Comparison of ENCODE assay signal across 9 cellular contexts in the genomic region with DNA sequence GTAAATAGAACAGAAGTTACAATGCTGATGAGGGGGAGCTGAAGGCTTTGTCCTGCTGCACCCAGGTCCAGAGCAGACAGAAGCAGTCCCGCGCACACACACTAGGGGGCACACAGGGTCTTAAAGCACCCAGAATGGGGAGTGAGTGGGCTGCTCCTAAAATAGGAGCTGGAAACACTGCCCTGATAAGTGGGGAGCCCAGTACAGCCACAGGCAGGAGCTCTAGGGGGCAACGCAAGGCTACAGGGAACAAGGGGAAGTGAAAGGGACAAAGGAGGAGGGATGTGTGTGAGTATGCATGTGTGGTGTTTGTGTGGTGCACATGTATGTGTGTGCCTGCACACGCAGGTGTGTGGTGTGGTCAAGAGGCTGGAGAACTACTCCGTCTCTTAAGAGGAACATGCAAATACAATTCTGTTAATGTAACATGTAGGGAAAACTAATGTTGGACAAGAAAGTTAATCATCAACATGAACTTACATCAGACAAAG.
DNase-seq lines count a peak whose midpoint lies in the region; ATAC-seq, FAIRE-seq and TF ChIP-seq lines count a peak whose summit lies in the region.
"Had no signal": no experiment of that assay in that cellular context is flagged by ENCODE, and none has a peak within 500 bp of the region (broad histone marks: within the 10 kb centered on the region; RNA-seq: fewer than 3 reads in every experiment).

No MANE protein-coding gene starts in this region.

- in situ Hi-C loops in G401 (cut with HindIII; ENCODE audit: low sequenced_read_pairs): no loop called here

- H4K20me1 ChIP-seq in GM23338 (replicated peaks; ENCODE audit: insufficient read depth): no peaks in the 10 kb centered on the region; the same call in 1 of the 2 replicates
- H4K20me1 ChIP-seq in MM.1S (ENCODE audit: insufficient read depth, low read length): no peaks in the 10 kb centered on the region
- no peaks in the 10 kb centered on the region for H4K20me1 ChIP-seq in keratinocyte (ENCODE audit: control insufficient read depth, extremely low read depth, insufficient read depth, low read length)

- no peaks in the 10 kb centered on the region for H3K36me3 Mint-ChIP-seq in activated CD4-positive, alpha-beta T cell treated with anti-CD3 and anti-CD28 coated beads for 36 hours (ENCODE audit: low read depth)
- peaks cover 3% of the 10 kb centered on the region; the same call in 1 of the 3 replicates for H3K36me3 Mint-ChIP-seq in GM23338 (ENCODE audit: low read depth)
- no peaks in the 10 kb centered on the region for H3K36me3 Mint-ChIP-seq in activated naive CD4-positive, alpha-beta T cell treated with anti-CD3 and anti-CD28 coated beads, Interleukin-2, amount 10 ng/mL, durations not matched to agents 7 days and 5 days

- no peak overlapping the region for H3K4me3 ChIP-seq in GM23338
- H3K4me3 ChIP-seq in MM.1S (ENCODE audit: low read length): no peak overlapping the region
- no peak overlapping the region for H3K4me3 ChIP-seq in keratinocyte (ENCODE audit: control insufficient read depth in 2 of 3, extremely low read depth in 1 of 3, insufficient read depth in 2 of 3, low read depth in 1 of 3, low read length in 3 of 3)
- H3K4me3 ChIP-seq in upper lobe of left lung: no peak overlapping the region

- no peak overlapping the region for H3K4me3 Mint-ChIP-seq in activated CD4-positive, alpha-beta T cell treated with anti-CD3 and anti-CD28 coated beads for 36 hours
- H3K4me3 Mint-ChIP-seq in GM23338: no peak overlapping the region
- no peak overlapping the region for H3K4me3 Mint-ChIP-seq in activated naive CD4-positive, alpha-beta T cell treated with anti-CD3 and anti-CD28 coated beads, Interleukin-2, amount 10 ng/mL, durations not matched to agents 7 days and 5 days

- H3K9me2 ChIP-seq in GM23338 (ENCODE audit: insufficient read depth) (no peaks in the 10 kb centered on the region), MM.1S (replicated peaks; ENCODE audit: insufficient read depth, low read length) (no peaks in the 10 kb centered on the region)

- TF ChIP-seq EP300 in upper lobe of left lung (IDR thresholded peaks at IDR 0.05): no peak

- POLR2A ChIA-PET in activated CD4-positive, alpha-beta T cell treated with anti-CD3 and anti-CD28 coated beads for 36 hours (lab: Charles Lee): no interaction called here

- H2AFZ ChIP-seq in GM23338 (no peak overlapping the region), MM.1S (ENCODE audit: low read length) (no peak overlapping the region), keratinocyte (ENCODE audit: control insufficient read depth, low read length) (no peak overlapping the region)

- H3K27ac ChIP-seq in GM23338 (ENCODE audit: low read depth) (no peak overlapping the region), MM.1S (ENCODE audit: low read length) (no peak overlapping the region), keratinocyte (ENCODE audit: control insufficient read depth, insufficient read depth, low read length) (no peak overlapping the region), upper lobe of left lung (no peak overlapping the region)

- H3K9me3 ChIP-seq in MM.1S (replicated peaks; ENCODE audit: insufficient read depth, low read length) (no peaks in the 10 kb centered on the region), keratinocyte (ENCODE audit: control insufficient read depth, low read depth, low read length) (no peaks in the 10 kb centered on the region), upper lobe of left lung (peaks cover 0 to 3% (median 0%) of the 10 kb centered on the region in 4 donors)

- ATAC-seq in activated CD4-positive, alpha-beta T cell treated with anti-CD3 and anti-CD28 coated beads for 36 hours: peak; percentile 65
- peak; percentile 97 for ATAC-seq in GM23338
- peak; percentile 45 to 64 for ATAC-seq in upper lobe of left lung (ENCODE audit: low FRiP score in 2 of 2)

- H3K27me3 ChIP-seq in GM23338 (ENCODE audit: insufficient read depth) (no peaks in the 10 kb centered on the region), MM.1S (replicated peaks; ENCODE audit: insufficient read depth, low read length) (no peaks in the 10 kb centered on the region), keratinocyte (ENCODE audit: control insufficient read depth, extremely low read depth, insufficient read depth, low read length) (no peaks in the 10 kb centered on the region), upper lobe of left lung (no peaks in the 10 kb centered on the region)

- DNase-seq in activated CD4-positive, alpha-beta T cell treated with anti-CD3 and anti-CD28 coated beads for 36 hours: peak; percentile 67
- no peak for DNase-seq in activated CD4-positive, alpha-beta T cell treated with anti-CD3 and anti-CD28 coated beads for 1 hour
- DNase-seq in GM23338 (ENCODE audit: low spot score) (peak; percentile 90), MM.1S (peak; percentile 57), keratinocyte (ENCODE audit: low read depth, low spot score) (no peak), upper lobe of left lung (no peak), G401 (ENCODE audit: low spot score) (no peak)
- DNase-seq in activated naive CD4-positive, alpha-beta T cell treated with anti-CD3 and anti-CD28 coated beads, Interleukin-2, amount 10 ng/mL, durations not matched to agents 7 days and 5 days: peak; percentile 53

- H3K79me2 ChIP-seq in GM23338 (replicated peaks; ENCODE audit: insufficient read depth) (no peaks in the 10 kb centered on the region), MM.1S (ENCODE audit: low read length) (no peaks in the 10 kb centered on the region), keratinocyte (ENCODE audit: control insufficient read depth, insufficient read depth, low read length) (no peaks in the 10 kb centered on the region)

- CTCF ChIA-PET in activated CD4-positive, alpha-beta T cell treated with anti-CD3 and anti-CD28 coated beads for 36 hours (lab: Charles Lee): interaction anchor here (0.6 to 1.9 kb wide), 5 partner anchors 13 to 844 kb away, joined by 4 to 11 read pairs (median 5); a partner anchor contains a TSS
- CTCF ChIA-PET in activated naive CD4-positive, alpha-beta T cell treated with anti-CD3 and anti-CD28 coated beads, Interleukin-2, amount 10 ng/mL, durations not matched to agents 7 days and 5 days (lab: Charles Lee): interaction anchor here (0.7 to 2.7 kb wide), 8 partner anchors 13 to 296 kb away, joined by 3 to 11 read pairs (median 4); no protein-coding TSS in a partner anchor

- peak; percentile 81 for TF ChIP-seq CTCF in GM23338 (conservative IDR thresholded peaks at IDR 0.05; ENCODE audit: low read depth in 2 of 2)
- TF ChIP-seq CTCF in MM.1S (IDR thresholded peaks at IDR 0.05; ENCODE audit: low read length): peak; percentile 79
- TF ChIP-seq CTCF in keratinocyte (optimal IDR thresholded peaks at IDR 0.05 in 1 of 3, IDR thresholded peaks at IDR 0.05 in 1 of 3, conservative IDR thresholded peaks at IDR 0.05 in 1 of 3; ENCODE audit: extremely low read depth in 1 of 3, insufficient read depth in 2 of 3, low read length in 3 of 3): peak; percentile 79 to 85 (median 80)
- TF ChIP-seq CTCF in upper lobe of left lung (IDR thresholded peaks at IDR 0.05): peak in 3 of 6 experiments; percentile 20 to 24 (median 22)

- no peak for TF ChIP-seq POLR2A in upper lobe of left lung (IDR thresholded peaks at IDR 0.05)

- H3K4me1 ChIP-seq in GM23338 (ENCODE audit: insufficient read depth): 0 out of 2 replicates have a peak, but pooled peaks cover 4% of the 10 kb centered on the region
- no peaks in the 10 kb centered on the region for H3K4me1 ChIP-seq in MM.1S (ENCODE audit: low read length)
- H3K4me1 ChIP-seq in keratinocyte (ENCODE audit: control insufficient read depth, extremely low read depth, insufficient read depth, low read length): no peaks in the 10 kb centered on the region
- no peaks in the 10 kb centered on the region for H3K4me1 ChIP-seq in upper lobe of left lung

- H3K4me1 Mint-ChIP-seq in activated CD4-positive, alpha-beta T cell treated with anti-CD3 and anti-CD28 coated beads for 36 hours: no peaks in the 10 kb centered on the region
- H3K4me1 Mint-ChIP-seq in GM23338: peaks cover 13% of the 10 kb centered on the region; the same call in 2 of the 3 replicates
- no peaks in the 10 kb centered on the region for H3K4me1 Mint-ChIP-seq in activated naive CD4-positive, alpha-beta T cell treated with anti-CD3 and anti-CD28 coated beads, Interleukin-2, amount 10 ng/mL, durations not matched to agents 7 days and 5 days

- 45 to 48% methylated on average over 5 of the region's 5 CpGs for WGBS in upper lobe of left lung, 2 donors

- intact Hi-C loops in activated CD4-positive, alpha-beta T cell treated with anti-CD3 and anti-CD28 coated beads for 36 hours (cut with DNase I, micrococcal nuclease): no loop called here

- H3K4me2 ChIP-seq in GM23338 (no peak overlapping the region), MM.1S (ENCODE audit: low read depth, low read length) (no peak overlapping the region), keratinocyte (ENCODE audit: control insufficient read depth, extremely low read depth, insufficient read depth, low read depth, low read length) (no peak overlapping the region)

- peak; percentile 48 for FAIRE-seq in keratinocyte (lab: Jason Lieb, UNC)
- FAIRE-seq: endometrium had no signal

- peaks cover 3% of the 10 kb centered on the region for H3K27me3 Mint-ChIP-seq in activated CD4-positive, alpha-beta T cell treated with anti-CD3 and anti-CD28 coated beads for 36 hours
- H3K27me3 Mint-ChIP-seq in GM23338 (ENCODE audit: insufficient read depth, low read depth, poor library complexity): no peaks in the 10 kb centered on the region
- H3K27me3 Mint-ChIP-seq in activated naive CD4-positive, alpha-beta T cell treated with anti-CD3 and anti-CD28 coated beads, Interleukin-2, amount 10 ng/mL, durations not matched to agents 7 days and 5 days: peaks cover 12% of the 10 kb centered on the region

- no peaks in the 10 kb centered on the region for H3K9me1 ChIP-seq in keratinocyte (ENCODE audit: control insufficient read depth, extremely low read depth, insufficient read depth, low read length)

- no peak overlapping the region for H3K9ac ChIP-seq in MM.1S (ENCODE audit: low read length)
- H3K9ac ChIP-seq in keratinocyte (ENCODE audit: control insufficient read depth, extremely low read depth, insufficient read depth, low read length): no peak overlapping the region

- H3K36me3 ChIP-seq in GM23338 (ENCODE audit: insufficient read depth) (no peaks in the 10 kb centered on the region), MM.1S (replicated peaks; ENCODE audit: insufficient read depth, low read length) (no peaks in the 10 kb centered on the region), keratinocyte (ENCODE audit: control insufficient read depth in 2 of 2, extremely low read depth in 1 of 2, insufficient read depth in 2 of 2, low read length in 2 of 2) (no peaks in the 10 kb centered on the region), upper lobe of left lung (no peaks in the 10 kb centered on the region)

- no peak overlapping the region for H3K27ac Mint-ChIP-seq in activated CD4-positive, alpha-beta T cell treated with anti-CD3 and anti-CD28 coated beads for 36 hours
- no peak overlapping the region for H3K27ac Mint-ChIP-seq in GM23338
- no peak overlapping the region for H3K27ac Mint-ChIP-seq in activated naive CD4-positive, alpha-beta T cell treated with anti-CD3 and anti-CD28 coated beads, Interleukin-2, amount 10 ng/mL, durations not matched to agents 7 days and 5 days

- no peaks in the 10 kb centered on the region for H3K9me3 Mint-ChIP-seq in activated CD4-positive, alpha-beta T cell treated with anti-CD3 and anti-CD28 coated beads for 36 hours (ENCODE audit: low read depth)
- no peaks in the 10 kb centered on the region; the same call in 2 of the 3 replicates for H3K9me3 Mint-ChIP-seq in GM23338
- H3K9me3 Mint-ChIP-seq in activated naive CD4-positive, alpha-beta T cell treated with anti-CD3 and anti-CD28 coated beads, Interleukin-2, amount 10 ng/mL, durations not matched to agents 7 days and 5 days: no peaks in the 10 kb centered on the region

- H3F3A ChIP-seq in GM23338 (replicated peaks; ENCODE audit: low read depth) (no peaks in the 10 kb centered on the region), MM.1S (ENCODE audit: insufficient read depth, low read length) (no peaks in the 10 kb centered on the region)

- dilution Hi-C loops in keratinocyte (cut with MboI; ENCODE audit: extremely low pct_ligation_motif_present, low sequenced_read_pairs): no loop called here

Comparison
In these comparisons a context has a peak if more than half of its experiments do, and no peak if none do; other contexts are left out.
1. DNase-seq: peak in activated CD4-positive, alpha-beta T cell treated with anti-CD3 and anti-CD28 coated beads for 36 hours (single experiment), GM23338 (single experiment), MM.1S (single experiment) and activated naive CD4-positive, alpha-beta T cell treated with anti-CD3 and anti-CD28 coated beads, Interleukin-2, amount 10 ng/mL, durations not matched to agents 7 days and 5 days (single experiment); none in activated CD4-positive, alpha-beta T cell treated with anti-CD3 and anti-CD28 coated beads for 1 hour (single experiment), keratinocyte (single experiment), upper lobe of left lung (0 of 2) and G401 (single experiment).
2. Peak in every context shown above with its lines, with median percentiles within 50 percentile points of each other: ATAC-seq.